ENCODE assay signal across 8 cellular contexts in genomic region chr20:35306931-35307517, GRCh38. TPM values are rescaled to one million over a fixed set of nuclear protein-coding genes. Genes with fewer than 3 reads are reported as not detected.
DNase-seq lines count a peak whose midpoint lies in the region; ATAC-seq and TF ChIP-seq lines count a peak whose summit lies in the region.

No MANE protein-coding gene starts in this region.

- no peaks in the 10 kb centered on the region for H3K9me2 ChIP-seq in neural cell (ENCODE audit: insufficient read depth, low read length)

- no peak overlapping the region for H3K27ac ChIP-seq in neural cell (ENCODE audit: low read length)
- no peak overlapping the region for H3K27ac ChIP-seq in CD8-positive, alpha-beta memory T cell (ENCODE audit: low read depth, low read length)

- no peaks in the 10 kb centered on the region; the same call in 1 of the 2 replicates for H3K27me3 Mint-ChIP-seq in WTC11 (ENCODE audit: low read depth)
- H3K27me3 Mint-ChIP-seq in CD8-positive, alpha-beta memory T cell, result no peaks in the 10 kb centered on the region

- POLR2A ChIA-PET in WTC11 (lab: Charles Lee), result no interaction called here
- POLR2A ChIA-PET in CD8-positive, alpha-beta memory T cell (lab: Charles Lee), result no interaction called here

- no peaks in the 10 kb centered on the region for H3K9me3 ChIP-seq in neural cell (ENCODE audit: low read length)
- no peaks in the 10 kb centered on the region for H3K9me3 ChIP-seq in CD8-positive, alpha-beta memory T cell (ENCODE audit: low read length)

- intact Hi-C loops in posterior vena cava (cut with DNase I), result loop anchor here in 1 of 2 donors (5.0 kb wide), 1 partner anchor 135 kb away; no protein-coding TSS in a partner anchor

- H3K27me3 ChIP-seq in neural cell (ENCODE audit: insufficient read depth, low read depth, low read length), result no peaks in the 10 kb centered on the region
- no peaks in the 10 kb centered on the region for H3K27me3 ChIP-seq in CD8-positive, alpha-beta memory T cell (ENCODE audit: insufficient read depth, low read length, poor library complexity, severe bottlenecking)

- H4K20me1 ChIP-seq in neural cell (ENCODE audit: insufficient read depth), result no peaks in the 10 kb centered on the region

- TF ChIP-seq CTCF in WTC11 (IDR thresholded peaks at IDR 0.05), result peak; percentile 50; the same call in 1 of the 2 replicates
- TF ChIP-seq CTCF in neural cell (IDR thresholded peaks at IDR 0.05; ENCODE audit: poor library complexity, severe bottlenecking), result peak; percentile 48

- CTCF ChIA-PET in WTC11 (lab: Charles Lee), result interaction anchor here (0.6 to 8.0 kb wide), 31 partner anchors 10 to 707 kb away, joined by 3 to 102 read pairs (median 5); partner anchors contain the start of genes EDEM2, EIF6 and MMP24OS
- CTCF ChIA-PET in CD8-positive, alpha-beta memory T cell (lab: Charles Lee), result interaction anchor here (0.8 to 1.5 kb wide), 4 partner anchors 23 to 472 kb away, joined by 3 to 4 read pairs (median 4); partner anchors contain the start of gene EIF6

- no peaks in the 10 kb centered on the region for H3K36me3 ChIP-seq in neural cell (ENCODE audit: insufficient read depth, low read length)
- no peaks in the 10 kb centered on the region for H3K36me3 ChIP-seq in CD8-positive, alpha-beta memory T cell (ENCODE audit: insufficient read depth, low read length)

- H3K9me3 Mint-ChIP-seq in WTC11, result no peaks in the 10 kb centered on the region
- no peaks in the 10 kb centered on the region for H3K9me3 Mint-ChIP-seq in CD8-positive, alpha-beta memory T cell

- TF ChIP-seq RAD21 in neural cell (conservative IDR thresholded peaks at IDR 0.05), result peak; percentile 32

- peaks cover 10% of the 10 kb centered on the region for H3K36me3 Mint-ChIP-seq in WTC11
- H3K36me3 Mint-ChIP-seq in CD8-positive, alpha-beta memory T cell, result peaks cover 0 to 36% (median 2%) of the 10 kb centered on the region in 3 donors

- H3K27ac Mint-ChIP-seq in WTC11, result peak overlapping the region; percentile 21; the same call in 1 of the 2 replicates
- peak overlapping the region in 3 of 8 donors; percentile 59 to 68 (median 68) for H3K27ac Mint-ChIP-seq in CD8-positive, alpha-beta memory T cell

- peak; percentile 70 for DNase-seq in activated effector memory CD4-positive, alpha-beta T cell treated with anti-CD3 and anti-CD28 coated beads, Interleukin-2, amount 50 U/mL, for 16 hours
- no peak for DNase-seq in activated effector memory CD4-positive, alpha-beta T cell treated with Interleukin-2 at 50 U/mL for 16 hours
- DNase-seq in NCI-H1694 treated with DMSO at 0.1 percent for 48 hours (lab: John Stamatoyannopoulos, UW) (peak; percentile 60), WTC11 (ENCODE audit: low spot score) (peak; percentile 77), fibroblast of gingiva (ENCODE audit: low read depth) (peak; percentile 91), posterior vena cava (ENCODE audit: low spot score) (no peak)
- DNase-seq in CD8-positive, alpha-beta memory T cell, result no peak

- peak; percentile 87 for ATAC-seq in WTC11

- H3K4me2 ChIP-seq in neural cell (ENCODE audit: low read length), result no peak overlapping the region

- no peaks in the 10 kb centered on the region for H3K79me2 ChIP-seq in neural cell (replicated peaks; ENCODE audit: insufficient read depth, low read length)

- H3K4me3 Mint-ChIP-seq in WTC11, result no peak overlapping the region
- no peak overlapping the region for H3K4me3 Mint-ChIP-seq in CD8-positive, alpha-beta memory T cell

- no peak overlapping the region for H2AFZ ChIP-seq in neural cell (ENCODE audit: low read depth, low read length)

- peaks cover 8% of the 10 kb centered on the region for H3K4me1 ChIP-seq in CD8-positive, alpha-beta memory T cell (ENCODE audit: insufficient read depth, low read length)

- H3F3A ChIP-seq in neural cell (ENCODE audit: insufficient read depth, low read length, poor library complexity, severe bottlenecking), result no peaks in the 10 kb centered on the region

- H3K9ac ChIP-seq in neural cell (ENCODE audit: low read length), result no peak overlapping the region

- peaks cover 25% of the 10 kb centered on the region for H3K4me1 Mint-ChIP-seq in WTC11
- peaks cover 5 to 15% (median 9%) of the 10 kb centered on the region in 3 donors for H3K4me1 Mint-ChIP-seq in CD8-positive, alpha-beta memory T cell

- no peak for TF ChIP-seq EP300 in neural cell (conservative IDR thresholded peaks at IDR 0.05; ENCODE audit: poor library complexity, severe bottlenecking)

- no peak overlapping the region for H3K4me3 ChIP-seq in neural cell (ENCODE audit: low read length)
- no peak overlapping the region for H3K4me3 ChIP-seq in CD8-positive, alpha-beta memory T cell (ENCODE audit: low read length)

TF ChIP-seq in WTC11, 78 proteins besides CTCF, POLR2A, EP300 and RAD21 (continues in another document):
- TF ChIP-seq NR3C1 (CRISPR knock-in tag; conservative IDR thresholded peaks at IDR 0.05; ENCODE audit: low read depth), result no peak
- peak; percentile 53; the same call in 1 of the 2 replicates for TF ChIP-seq ZNF121 (CRISPR knock-in tag; IDR thresholded peaks at IDR 0.05)
- no peak for TF ChIP-seq ZNF219 (CRISPR knock-in tag; IDR thresholded peaks at IDR 0.05; ENCODE audit: borderline replicate concordance)
- TF ChIP-seq CREM (CRISPR knock-in tag; IDR thresholded peaks at IDR 0.05), result no peak
- TF ChIP-seq, protein P1, sequence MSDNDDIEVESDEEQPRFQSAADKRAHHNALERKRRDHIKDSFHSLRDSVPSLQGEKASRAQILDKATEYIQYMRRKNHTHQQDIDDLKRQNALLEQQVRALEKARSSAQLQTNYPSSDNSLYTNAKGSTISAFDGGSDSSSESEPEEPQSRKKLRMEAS (CRISPR knock-in tag; IDR thresholded peaks at IDR 0.05), result no peak
- peak; percentile 55; the same call in 1 of the 2 replicates for TF ChIP-seq ETV6 (CRISPR knock-in tag; IDR thresholded peaks at IDR 0.05)
- TF ChIP-seq ZMAT4 (CRISPR knock-in tag; IDR thresholded peaks at IDR 0.05), result no peak
- TF ChIP-seq ZBTB43 (CRISPR knock-in tag; IDR thresholded peaks at IDR 0.05), result no peak
- TF ChIP-seq CBFB (CRISPR knock-in tag; IDR thresholded peaks at IDR 0.05; ENCODE audit: low read depth), result no peak

TF ChIP-seq in neural cell, 6 proteins besides CTCF, POLR2A, EP300 and RAD21:
- TF ChIP-seq POLR2AphosphoS5 (IDR thresholded peaks at IDR 0.05) (no peak), SMC3 (conservative IDR thresholded peaks at IDR 0.05; ENCODE audit: poor library complexity) (peak; percentile 53)

RNA-seq across cellular contexts. Expression of gene FAM83C, which starts 14.8 kb away (rescaled TPM):
- not detected in 3 replicates for total RNA-seq in WTC11 (2021)
- polyA plus RNA-seq in neural cell, result not detected in 2 replicates
- not detected in 2 replicates for polyA minus RNA-seq in neural cell
- total RNA-seq in CD8-positive, alpha-beta memory T cell, result not detected
- polyA plus RNA-seq in CD8-positive, alpha-beta memory T cell, result not detected
- total RNA-seq in posterior vena cava, result not detected

RNA-seq across cellular contexts. Expression of gene EIF6, which starts 22.5 kb away (rescaled TPM):
- 130 to 157 TPM (median 133 TPM) in 3 replicates for total RNA-seq in WTC11 (2021)
- polyA plus RNA-seq in neural cell, result 143 and 154 TPM in 2 replicates
- polyA minus RNA-seq in neural cell, result 66.2 and 73.3 TPM in 2 replicates
- 100 to 1,000 TPM; 204 to 207 TPM for total RNA-seq in CD8-positive, alpha-beta memory T cell
- polyA plus RNA-seq in CD8-positive, alpha-beta memory T cell, result 171 TPM
- 10 to 100 TPM; 61.9 to 89.7 TPM for total RNA-seq in posterior vena cava

RNA-seq across cellular contexts. Expression of gene MMP24OS, which starts 29.1 kb away (rescaled TPM):
- total RNA-seq in WTC11 (2021) (44.0 to 50.6 TPM (median 44.9 TPM) in 3 replicates), posterior vena cava (10 to 100 TPM; 40.4 to 54.6 TPM)
- polyA plus RNA-seq in neural cell, result 7.7 and 8.3 TPM in 2 replicates
- polyA minus RNA-seq in neural cell, result 4.9 and 6.7 TPM in 2 replicates
- total RNA-seq in CD8-positive, alpha-beta memory T cell, result 10 to 100 TPM; 36.5 to 36.6 TPM
- 14.0 TPM for polyA plus RNA-seq in CD8-positive, alpha-beta memory T cell

Comparison
In these comparisons a context has a peak if more than half of its experiments do, and no peak if none do; other contexts are left out.
1. DNase-seq: peak in activated effector memory CD4-positive, alpha-beta T cell treated with anti-CD3 and anti-CD28 coated beads, Interleukin-2, amount 50 U/mL, for 16 hours (single experiment), NCI-H1694 treated with DMSO at 0.1 percent for 48 hours (single experiment), WTC11 (single experiment) and fibroblast of gingiva (single experiment); none in activated effector memory CD4-positive, alpha-beta T cell treated with Interleukin-2 at 50 U/mL for 16 hours (single experiment), CD8-positive, alpha-beta memory T cell (0 of 5) and posterior vena cava (single experiment).